8 cellular contexts compared by ENCODE assay signal in the genomic region with DNA sequence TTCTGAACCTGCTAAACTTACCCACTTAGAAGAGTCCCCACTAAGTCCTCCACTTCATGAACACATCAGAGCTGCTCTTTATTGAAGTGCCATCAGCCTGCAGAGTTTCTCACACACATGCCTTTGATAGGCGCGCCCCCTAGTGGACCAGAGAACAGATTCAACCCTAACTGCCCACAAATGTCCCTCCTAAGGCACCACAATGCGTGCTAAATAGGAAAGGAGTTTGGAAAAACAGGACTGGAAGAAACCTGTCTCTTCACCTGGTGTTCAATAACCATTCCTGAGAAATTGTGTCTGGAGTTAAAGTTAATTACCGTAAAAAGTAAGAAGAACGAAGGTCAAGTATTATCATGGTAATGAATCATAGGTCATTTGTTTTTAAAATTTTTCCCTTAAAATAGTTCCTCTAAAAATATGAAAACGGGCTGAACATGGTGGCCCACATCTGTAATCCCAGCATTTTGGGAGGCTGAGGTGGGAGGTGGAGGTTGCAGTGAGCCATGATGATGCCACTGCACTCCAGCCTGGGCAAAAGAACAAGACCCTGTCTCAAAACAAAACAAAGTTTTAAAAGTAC.
DNase-seq lines count a peak whose midpoint lies in the region; ATAC-seq and TF ChIP-seq lines count a peak whose summit lies in the region.

No MANE protein-coding gene starts in this region.

- H3K4me3 ChIP-seq in astrocyte of the cerebellum (ENCODE audit: low read depth, low read length) (no peak overlapping the region), smooth muscle cell (no peak overlapping the region)

- DNase-seq in AG20443 (ENCODE audit: low spot score): peak; percentile 79
- DNase-seq in NCI-H1417 treated with DMSO at 0.1 percent for 48 hours (lab: John Stamatoyannopoulos, UW): peak; percentile 63
- DNase-seq in T1000 (lab: John Stamatoyannopoulos, UW): peak; percentile 24
- peak; percentile 64 for DNase-seq in astrocyte of the cerebellum (ENCODE audit: low read depth)
- DNase-seq in hypothalamus (lab: John Stamatoyannopoulos, UW): peak in 47 of 51 donors; percentile 7 to 90 (median 61)
- DNase-seq in smooth muscle cell (lab: John Stamatoyannopoulos, UW; ENCODE audit: unreplicated experiment): peak; percentile 23

- H2AFZ ChIP-seq in smooth muscle cell (ENCODE audit: low read depth): no peak overlapping the region

- no peaks in the 10 kb centered on the region for H3K9me3 ChIP-seq in smooth muscle cell (replicated peaks; ENCODE audit: low read depth)

- no peak overlapping the region for H3K9ac ChIP-seq in smooth muscle cell (ENCODE audit: low read depth)

- no peaks in the 10 kb centered on the region for H3K4me1 ChIP-seq in smooth muscle cell (ENCODE audit: low read depth)

- no peaks in the 10 kb centered on the region for H4K20me1 ChIP-seq in smooth muscle cell (ENCODE audit: low read depth)

- WGBS in smooth muscle cell (ENCODE audit: low lambda C conversion rate): 40% methylated on average over 6 of the region's 6 CpGs

- H3K79me2 ChIP-seq in smooth muscle cell (ENCODE audit: low read depth): no peaks in the 10 kb centered on the region

- H3K27ac ChIP-seq in smooth muscle cell (ENCODE audit: low read depth): no peak overlapping the region

- TF ChIP-seq CTCF in astrocyte of the cerebellum (IDR thresholded peaks at IDR 0.05; ENCODE audit: low read depth, low read length, missing control alignments) (peak; percentile 93), smooth muscle cell (IDR thresholded peaks at IDR 0.05; ENCODE audit: borderline replicate concordance, insufficient read depth, poor library complexity, severe bottlenecking) (peak; percentile 91)

- in situ Hi-C loops in astrocyte of the cerebellum (cut with HindIII; ENCODE audit: low sequenced_read_pairs): loop anchor here (5.0 kb wide), 1 partner anchor 707 kb away; no protein-coding TSS in a partner anchor

- H3K36me3 ChIP-seq in smooth muscle cell (ENCODE audit: low read depth): no peaks in the 10 kb centered on the region

- no peaks in the 10 kb centered on the region for H3F3A ChIP-seq in smooth muscle cell (ENCODE audit: low read depth)

- no peak overlapping the region for H3K4me2 ChIP-seq in smooth muscle cell

- ATAC-seq in GM19351 (IDR thresholded peaks at IDR 0.05; ENCODE audit: unreplicated experiment): peak; percentile 64
- no peak for ATAC-seq in GM21423 (IDR thresholded peaks at IDR 0.05; ENCODE audit: unreplicated experiment)

- no peaks in the 10 kb centered on the region for H3K27me3 ChIP-seq in smooth muscle cell (ENCODE audit: low read depth)

Comparison
In these comparisons a context has a peak if more than half of its experiments do, and no peak if none do; other contexts are left out.
1. DNase-seq: peak in every context shown above with its lines; median percentile 79 in AG20443; 64 in astrocyte of the cerebellum; 63 in NCI-H1417 treated with DMSO at 0.1 percent for 48 hours; 61 in hypothalamus; 24 in T1000; 23 in smooth muscle cell.